In the genomic region with DNA sequence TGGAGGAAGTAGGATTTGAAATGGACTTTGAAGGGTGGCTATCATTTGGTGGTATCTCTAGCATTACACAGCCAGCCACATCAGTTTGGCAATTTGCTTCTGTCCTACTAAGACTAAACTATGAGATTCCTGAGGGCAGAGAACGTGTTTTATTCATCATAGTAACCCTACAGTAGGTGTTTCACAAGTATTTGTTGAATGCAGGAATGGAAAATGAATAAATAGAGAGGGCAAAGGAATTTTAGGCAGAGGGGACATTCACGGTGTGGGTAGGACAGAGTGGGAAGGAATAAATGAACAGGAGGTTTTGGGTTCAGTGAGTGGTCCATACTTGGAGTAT, we compare ENCODE assay signal across 26 cellular contexts. TPM values are rescaled to one million over a fixed set of nuclear protein-coding genes. Genes with fewer than 3 reads are reported as not detected.
DNase-seq lines count a peak whose midpoint lies in the region; ATAC-seq, FAIRE-seq and TF ChIP-seq lines count a peak whose summit lies in the region.
"Had no signal": no experiment of that assay in that cellular context is flagged by ENCODE, and none has a peak within 500 bp of the region (broad histone marks: within the 10 kb centered on the region; RNA-seq: fewer than 3 reads in every experiment).

No MANE protein-coding gene starts in this region.

- no peaks in the 10 kb centered on the region for H3K4me1 ChIP-seq in astrocyte (ENCODE audit: insufficient read depth, low read length)
- H3K4me1 ChIP-seq: BE2C had no signal

- H3K27me3 Mint-ChIP-seq in astrocyte (ENCODE audit: low read depth, unreplicated experiment) (peaks cover 8% of the 10 kb centered on the region), neural crest cell (ENCODE audit: low read depth) (peaks cover 15% of the 10 kb centered on the region)
- H3K27me3 Mint-ChIP-seq: CD4-positive, alpha-beta memory T cell; CD4-positive, CD25-positive, alpha-beta regulatory T cell had no signal

- H3K27me3 ChIP-seq in astrocyte (ENCODE audit: insufficient read depth, low read length) = no peaks in the 10 kb centered on the region
- H3K27me3 ChIP-seq: BE2C, BLaER1 had no signal

- no peaks in the 10 kb centered on the region for H3K9me3 ChIP-seq in astrocyte (ENCODE audit: insufficient read depth, low read depth, low read length)
- H3K9me3 ChIP-seq: BE2C had no signal

- H4K20me1 ChIP-seq in astrocyte (ENCODE audit: insufficient read depth, low read length) = no peaks in the 10 kb centered on the region
- H4K20me1 ChIP-seq: BLaER1 had no signal

- H3K4me3 Mint-ChIP-seq in astrocyte (ENCODE audit: unreplicated experiment) (no peak overlapping the region), neural crest cell (no peak overlapping the region)
- H3K4me3 Mint-ChIP-seq: CD14-positive monocyte; CD4-positive, alpha-beta memory T cell; CD4-positive, CD25-positive, alpha-beta regulatory T cell; CD8-positive, alpha-beta memory T cell had no signal

- H3K27ac ChIP-seq in astrocyte (ENCODE audit: low read depth, low read length) = no peak overlapping the region
- H3K27ac ChIP-seq: BLaER1 had no signal

- TF ChIP-seq CTCF in astrocyte (IDR thresholded peaks at IDR 0.05; ENCODE audit: insufficient read depth, low read depth, low read length) (no peak), neural crest cell (conservative IDR thresholded peaks at IDR 0.05) (no peak), omental fat pad (IDR thresholded peaks at IDR 0.05) (no peak)

- no peak for ATAC-seq in omental fat pad (ENCODE audit: low FRiP score)
- no peak for ATAC-seq in GM18870 (IDR thresholded peaks at IDR 0.05; ENCODE audit: unreplicated experiment)
- ATAC-seq: GM12878 had no signal

- H3K4me2 ChIP-seq in astrocyte (ENCODE audit: low read length) = no peak overlapping the region
- H3K4me2 ChIP-seq: BLaER1 had no signal

- no peaks in the 10 kb centered on the region for H3K79me2 ChIP-seq in astrocyte (ENCODE audit: insufficient read depth, low read length)

- no peak overlapping the region for H3K9ac ChIP-seq in astrocyte (ENCODE audit: low read length)
- H3K9ac ChIP-seq: BLaER1 had no signal

- FAIRE-seq in astrocyte (lab: Jason Lieb, UNC) = no peak
- no peak for FAIRE-seq in RCC 7860 (lab: Jason Lieb, UNC)
- FAIRE-seq: A204.1, GM12878, GM12892, GM18507, GM19239 had no signal

- H3K27ac Mint-ChIP-seq in astrocyte (ENCODE audit: unreplicated experiment) (no peak overlapping the region), neural crest cell (ENCODE audit: unreplicated experiment) (peak overlapping the region; percentile 36)
- H3K27ac Mint-ChIP-seq: CD14-positive monocyte; CD4-positive, alpha-beta memory T cell; CD4-positive, CD25-positive, alpha-beta regulatory T cell; CD8-positive, alpha-beta memory T cell had no signal

- H3K36me3 ChIP-seq in astrocyte (ENCODE audit: insufficient read depth, low read length) = no peaks in the 10 kb centered on the region
- H3K36me3 ChIP-seq: BE2C, BLaER1 had no signal

- peaks cover 3% of the 10 kb centered on the region for H3K9me3 Mint-ChIP-seq in astrocyte (ENCODE audit: unreplicated experiment)
- H3K9me3 Mint-ChIP-seq in neural crest cell = peaks cover 7% of the 10 kb centered on the region

- H2AFZ ChIP-seq in astrocyte (ENCODE audit: low read depth, low read length) = no peak overlapping the region

- H3K4me1 Mint-ChIP-seq in astrocyte (ENCODE audit: low read depth, unreplicated experiment) (no peaks in the 10 kb centered on the region), neural crest cell (no peaks in the 10 kb centered on the region)
- H3K4me1 Mint-ChIP-seq: CD4-positive, alpha-beta memory T cell; CD4-positive, CD25-positive, alpha-beta regulatory T cell; CD8-positive, alpha-beta memory T cell had no signal

- DNase-seq in astrocyte (ENCODE audit: low read depth) (peak; percentile 54), neural crest cell (ENCODE audit: low read depth, low spot score) (no peak), omental fat pad (ENCODE audit: low spot score) (no peak), RCC 7860 (ENCODE audit: low spot score) (no peak)
- DNase-seq: 8988T; ACHN; BE2C; C1 segment of cervical spinal cord; CD4-positive, alpha-beta memory T cell; CD4-positive, CD25-positive, alpha-beta regulatory T cell; CD8-positive, alpha-beta memory T cell; COR-L47; DMS 273 treated with DMSO at 0.1 percent for 48 hours; DMS153; DMS53; DMS79; DND-41; GDM1 had no signal

- H3K4me3 ChIP-seq in astrocyte (ENCODE audit: insufficient read depth, low read depth, low read length) = no peak overlapping the region
- H3K4me3 ChIP-seq: BLaER1, GM12878 had no signal

- H3K36me3 Mint-ChIP-seq in astrocyte (ENCODE audit: low read depth, unreplicated experiment) (no peaks in the 10 kb centered on the region), neural crest cell (ENCODE audit: low read depth) (no peaks in the 10 kb centered on the region)
- H3K36me3 Mint-ChIP-seq: CD14-positive monocyte; CD4-positive, alpha-beta memory T cell; CD4-positive, CD25-positive, alpha-beta regulatory T cell; CD8-positive, alpha-beta memory T cell had no signal

RNA-seq across cellular contexts. Expression of gene GPR39, which starts 15.7 kb away (rescaled TPM):
- total RNA-seq in astrocyte = 4.0 and 4.4 TPM in 2 replicates
- total RNA-seq in neural crest cell = 0.25 and 0.35 TPM in 2 replicates
- not detected for total RNA-seq in omental fat pad
- total RNA-seq: CD4-positive, alpha-beta memory T cell; CD4-positive, CD25-positive, alpha-beta regulatory T cell; CD8-positive, alpha-beta memory T cell had no signal
